In genomic region chr20:12660918-12661317, GRCh38 we compare ENCODE assay signal across 13 cellular contexts.
DNase-seq lines count a peak whose midpoint lies in the region; ATAC-seq and TF ChIP-seq lines count a peak whose summit lies in the region.
"Had no signal": no experiment of that assay in that cellular context is flagged by ENCODE, and none has a peak within 500 bp of the region (broad histone marks: within the 10 kb centered on the region; RNA-seq: fewer than 3 reads in every experiment).

No MANE protein-coding gene starts in this region.

- no peaks in the 10 kb centered on the region for H4K20me1 ChIP-seq in Karpas-422 (ENCODE audit: insufficient read depth, low read depth, low read length)

- H3K27me3 ChIP-seq in ascending aorta, result no peaks in the 10 kb centered on the region
- H3K27me3 ChIP-seq in Karpas-422 (ENCODE audit: low read length), result no peaks in the 10 kb centered on the region

- H3K9ac ChIP-seq in Karpas-422 (ENCODE audit: low read length), result no peak overlapping the region

- no peaks in the 10 kb centered on the region for H3K9me2 ChIP-seq in Karpas-422 (replicated peaks; ENCODE audit: insufficient read depth, low read length)

- TF ChIP-seq CTCF in ascending aorta (IDR thresholded peaks at IDR 0.05), result peak; percentile 6 to 48 (median 41)

- no peaks in the 10 kb centered on the region for H3K36me3 ChIP-seq in ascending aorta
- H3K36me3 ChIP-seq in Karpas-422 (ENCODE audit: insufficient read depth, low read length), result no peaks in the 10 kb centered on the region

- DNase-seq in ELF-1 (ENCODE audit: low read depth, low spot score) (peak; percentile 30), ascending aorta (ENCODE audit: low spot score in 2 of 2) (peak in 1 of 2 donors; percentile 68), kidney tubule cell (ENCODE audit: low spot score) (peak; percentile 34), OCI-M2 (lab: John Stamatoyannopoulos, UW; ENCODE audit: unreplicated experiment) (no peak), Karpas-422 (no peak)
- DNase-seq: CD8-positive, alpha-beta T cell; cortex of kidney; natural killer cell; NCI-H226; SHP77 had no signal

- no peak overlapping the region for H3K4me2 ChIP-seq in Karpas-422 (ENCODE audit: low read depth, low read length, poor library complexity, severe bottlenecking)

- intact Hi-C loops in ascending aorta (cut with DNase I), result loop anchor here (5.0 kb wide), 1 partner anchor 446 kb away; no protein-coding TSS in a partner anchor

- TF ChIP-seq RAD21 in Ishikawa (IDR thresholded peaks at IDR 0.05; ENCODE audit: low read depth), result peak; percentile 32

- H3K4me3 ChIP-seq in ascending aorta, result no peak overlapping the region
- H3K4me3 ChIP-seq in Karpas-422 (ENCODE audit: low read length), result no peak overlapping the region

- TF ChIP-seq EP300 in Ishikawa (IDR thresholded peaks at IDR 0.05; ENCODE audit: borderline replicate concordance), result no peak

- no peaks in the 10 kb centered on the region for H3K4me1 ChIP-seq in ascending aorta
- H3K4me1 ChIP-seq in Karpas-422 (ENCODE audit: low read length), result no peaks in the 10 kb centered on the region

- H3K79me2 ChIP-seq in Karpas-422 (ENCODE audit: low read length), result no peaks in the 10 kb centered on the region

- ATAC-seq in HG02588 (IDR thresholded peaks at IDR 0.05; ENCODE audit: unreplicated experiment), result no peak
- no peak for ATAC-seq in GM18909 (IDR thresholded peaks at IDR 0.05; ENCODE audit: poor library complexity, unreplicated experiment)
- ATAC-seq: CD8-positive, alpha-beta T cell; natural killer cell had no signal

- H3K27ac ChIP-seq in ascending aorta, result peak overlapping the region in 1 of 2 donors; percentile 22
- H3K27ac ChIP-seq in Karpas-422 (ENCODE audit: low read length), result no peak overlapping the region

- H2AFZ ChIP-seq in Karpas-422 (ENCODE audit: low read length), result no peak overlapping the region

- H3K9me3 ChIP-seq in ascending aorta (no peaks in the 10 kb centered on the region), Karpas-422 (ENCODE audit: low read length) (peaks cover 24% of the 10 kb centered on the region)

TF ChIP-seq in Ishikawa, 13 proteins besides CTCF, POLR2A, EP300 and RAD21:
- TF ChIP-seq CEBPB (IDR thresholded peaks at IDR 0.05) (no peak), REST (IDR thresholded peaks at IDR 0.05; ENCODE audit: low read depth) (no peak), CREB1 (IDR thresholded peaks at IDR 0.05; ENCODE audit: low read depth) (no peak), MAX (IDR thresholded peaks at IDR 0.05) (no peak), YY1 (IDR thresholded peaks at IDR 0.05; ENCODE audit: low read depth) (no peak), NFIC (IDR thresholded peaks at IDR 0.05) (no peak), TAF1 (IDR thresholded peaks at IDR 0.05; ENCODE audit: low read depth) (no peak), FOXM1 (IDR thresholded peaks at IDR 0.05; ENCODE audit: borderline replicate concordance, low read depth) (no peak), TCF12 (IDR thresholded peaks at IDR 0.05; ENCODE audit: low read depth) (no peak), USF1 (IDR thresholded peaks at IDR 0.05) (no peak), EGR1 (IDR thresholded peaks at IDR 0.05) (no peak), ZBTB7A (IDR thresholded peaks at IDR 0.05; ENCODE audit: low read depth) (no peak), TEAD4 (IDR thresholded peaks at IDR 0.05) (no peak)

Comparison
In these comparisons a context has a peak if more than half of its experiments do, and no peak if none do; other contexts are left out.
1. DNase-seq: peak in ELF-1 (single experiment) and kidney tubule cell (single experiment); none in OCI-M2 (single experiment) and Karpas-422 (single experiment).